ENCODE assay signal across 20 cellular contexts in genomic region chr20:61953789-61954125, GRCh38.
A peak's percentile ranks its signal among the peaks of the same experiment; 100 is the strongest.
DNase-seq lines count a peak whose midpoint lies in the region; TF ChIP-seq lines count a peak whose summit lies in the region.
"Had no signal": no experiment of that assay in that cellular context is flagged by ENCODE, and none has a peak within 500 bp of the region (broad histone marks: within the 10 kb centered on the region; RNA-seq: fewer than 3 reads in every experiment).

No MANE protein-coding gene starts in this region.

- TF ChIP-seq CTCF in chondrocyte (IDR thresholded peaks at IDR 0.05), result no peak

- H3K27me3 Mint-ChIP-seq in activated naive CD4-positive, alpha-beta T cell treated with anti-CD3 and anti-CD28 coated beads, Interleukin-2, amount 10 ng/mL, durations not matched to agents 7 days and 5 days, result peaks cover 12% of the 10 kb centered on the region
- H3K27me3 Mint-ChIP-seq in activated naive CD4-positive, alpha-beta T cell treated with anti-CD3 and anti-CD28 coated beads for 36 hours (ENCODE audit: low read depth), result peaks cover 20% of the 10 kb centered on the region
- peaks cover 5% of the 10 kb centered on the region for H3K27me3 Mint-ChIP-seq in chondrocyte (ENCODE audit: low read depth)

- no peak overlapping the region for H3K27ac Mint-ChIP-seq in activated naive CD4-positive, alpha-beta T cell treated with anti-CD3 and anti-CD28 coated beads, Interleukin-2, amount 10 ng/mL, durations not matched to agents 7 days and 5 days
- H3K27ac Mint-ChIP-seq in activated naive CD4-positive, alpha-beta T cell treated with anti-CD3 and anti-CD28 coated beads for 36 hours, result no peak overlapping the region
- H3K27ac Mint-ChIP-seq in chondrocyte (ENCODE audit: unreplicated experiment), result no peak overlapping the region
- H3K27ac Mint-ChIP-seq: activated CD8-positive, alpha-beta T cell treated with anti-CD3 and anti-CD28 coated beads, Interleukin-2, amount 10 ng/mL, durations not matched to agents 7 days and 5 days; stimulated activated naive B cell treated with anti-CD40 and anti-IgM and Interleukin-4, amounts not matched to agents 10 μg/mL and 1 μg/mL and 100 μg/mL, for 72 hours had no signal

- peak; percentile 20 for DNase-seq in DMS153 (lab: John Stamatoyannopoulos, UW)
- DNase-seq in DMS153 treated with DMSO at 0.1 percent for 48 hours (lab: John Stamatoyannopoulos, UW; ENCODE audit: unreplicated experiment), result no peak
- peak; percentile 15 for DNase-seq in activated naive CD4-positive, alpha-beta T cell treated with anti-CD3 and anti-CD28 coated beads, Interleukin-2, amount 10 ng/mL, durations not matched to agents 7 days and 5 days
- DNase-seq in activated naive CD4-positive, alpha-beta T cell treated with anti-CD3 and anti-CD28 coated beads for 36 hours, result no peak
- peak; percentile 34 to 49 for DNase-seq in SHP77 (lab: John Stamatoyannopoulos, UW)
- no peak for DNase-seq in chondrocyte (ENCODE audit: low spot score)
- no peak for DNase-seq in RPMI8226
- DNase-seq in SW 1271 (lab: John Stamatoyannopoulos, UW), result no peak
- DNase-seq: activated CD4-positive, alpha-beta T cell treated with anti-CD3 and anti-CD28 coated beads for 1 hour; activated CD8-positive, alpha-beta T cell treated with anti-CD3 and anti-CD28 coated beads, Interleukin-2, amount 10 ng/mL, durations not matched to agents 7 days and 5 days; activated gamma-delta T cell treated with Interleukin-2 at 50 U/mL for 16 hours; esophagus squamous epithelium; GOT3; Kasumi-1; left ventricle myocardium inferior; MV-4-11; NCI-H774; stimulated activated CD4-positive, alpha-beta T cell treated with anti-CD3 and anti-CD28 coated beads, Interleukin-15, amount 100 ng/mL, for 24 hours; stimulated activated naive B cell treated with anti-CD40 and anti-IgM and Interleukin-4, amounts not matched to agents 10 μg/mL and 1 μg/mL and 100 μg/mL, for 72 hours; T-helper 2 cell had no signal

- no peak overlapping the region for H3K4me3 Mint-ChIP-seq in activated naive CD4-positive, alpha-beta T cell treated with anti-CD3 and anti-CD28 coated beads, Interleukin-2, amount 10 ng/mL, durations not matched to agents 7 days and 5 days
- no peak overlapping the region for H3K4me3 Mint-ChIP-seq in activated naive CD4-positive, alpha-beta T cell treated with anti-CD3 and anti-CD28 coated beads for 36 hours
- H3K4me3 Mint-ChIP-seq in chondrocyte (ENCODE audit: unreplicated experiment), result no peak overlapping the region
- H3K4me3 Mint-ChIP-seq: activated CD8-positive, alpha-beta T cell treated with anti-CD3 and anti-CD28 coated beads, Interleukin-2, amount 10 ng/mL, durations not matched to agents 7 days and 5 days; stimulated activated naive B cell treated with anti-CD40 and anti-IgM and Interleukin-4, amounts not matched to agents 10 μg/mL and 1 μg/mL and 100 μg/mL, for 72 hours had no signal

- CTCF ChIA-PET in activated naive CD4-positive, alpha-beta T cell treated with anti-CD3 and anti-CD28 coated beads, Interleukin-2, amount 10 ng/mL, durations not matched to agents 7 days and 5 days (lab: Charles Lee), result no interaction called here
- CTCF ChIA-PET in activated naive CD4-positive, alpha-beta T cell treated with anti-CD3 and anti-CD28 coated beads for 36 hours (lab: Charles Lee), result no interaction called here

- no peaks in the 10 kb centered on the region for H3K9me3 Mint-ChIP-seq in activated naive CD4-positive, alpha-beta T cell treated with anti-CD3 and anti-CD28 coated beads, Interleukin-2, amount 10 ng/mL, durations not matched to agents 7 days and 5 days
- no peaks in the 10 kb centered on the region for H3K9me3 Mint-ChIP-seq in activated naive CD4-positive, alpha-beta T cell treated with anti-CD3 and anti-CD28 coated beads for 36 hours
- no peaks in the 10 kb centered on the region for H3K9me3 Mint-ChIP-seq in chondrocyte (ENCODE audit: low read depth)
- H3K9me3 Mint-ChIP-seq: stimulated activated naive B cell treated with anti-CD40 and anti-IgM and Interleukin-4, amounts not matched to agents 10 μg/mL and 1 μg/mL and 100 μg/mL, for 72 hours had no signal

- intact Hi-C loops in activated naive CD4-positive, alpha-beta T cell treated with anti-CD3 and anti-CD28 coated beads for 36 hours (cut with micrococcal nuclease), result no loop called here

- no peaks in the 10 kb centered on the region for H3K4me1 Mint-ChIP-seq in activated naive CD4-positive, alpha-beta T cell treated with anti-CD3 and anti-CD28 coated beads, Interleukin-2, amount 10 ng/mL, durations not matched to agents 7 days and 5 days
- H3K4me1 Mint-ChIP-seq in activated naive CD4-positive, alpha-beta T cell treated with anti-CD3 and anti-CD28 coated beads for 36 hours (ENCODE audit: low read depth), result peaks cover 1% of the 10 kb centered on the region
- H3K4me1 Mint-ChIP-seq in chondrocyte (ENCODE audit: low read depth), result peaks cover 30% of the 10 kb centered on the region
- H3K4me1 Mint-ChIP-seq: stimulated activated naive B cell treated with anti-CD40 and anti-IgM and Interleukin-4, amounts not matched to agents 10 μg/mL and 1 μg/mL and 100 μg/mL, for 72 hours had no signal

- no peaks in the 10 kb centered on the region for H3K36me3 Mint-ChIP-seq in activated naive CD4-positive, alpha-beta T cell treated with anti-CD3 and anti-CD28 coated beads, Interleukin-2, amount 10 ng/mL, durations not matched to agents 7 days and 5 days
- H3K36me3 Mint-ChIP-seq in activated naive CD4-positive, alpha-beta T cell treated with anti-CD3 and anti-CD28 coated beads for 36 hours (ENCODE audit: low read depth), result no peaks in the 10 kb centered on the region
- no peaks in the 10 kb centered on the region for H3K36me3 Mint-ChIP-seq in chondrocyte (ENCODE audit: low read depth)
- H3K36me3 Mint-ChIP-seq: stimulated activated naive B cell treated with anti-CD40 and anti-IgM and Interleukin-4, amounts not matched to agents 10 μg/mL and 1 μg/mL and 100 μg/mL, for 72 hours had no signal

Comparison
In these comparisons a context has a peak if more than half of its experiments do, and no peak if none do; other contexts are left out.
1. DNase-seq: peak in DMS153 (single experiment), activated naive CD4-positive, alpha-beta T cell treated with anti-CD3 and anti-CD28 coated beads, Interleukin-2, amount 10 ng/mL, durations not matched to agents 7 days and 5 days (single experiment) and SHP77 (2 of 2); none in DMS153 treated with DMSO at 0.1 percent for 48 hours (single experiment), activated naive CD4-positive, alpha-beta T cell treated with anti-CD3 and anti-CD28 coated beads for 36 hours (single experiment), chondrocyte (single experiment), RPMI8226 (single experiment) and SW 1271 (0 of 2).